9 cellular contexts compared by ENCODE assay signal in genomic region chr5:95957804-95958203, GRCh38. TPM values are rescaled to one million over a fixed set of nuclear protein-coding genes. Genes with fewer than 3 reads are reported as not detected.
DNase-seq lines count a peak whose midpoint lies in the region; ATAC-seq, FAIRE-seq and TF ChIP-seq lines count a peak whose summit lies in the region.
"Had no signal": no experiment of that assay in that cellular context is flagged by ENCODE, and none has a peak within 500 bp of the region (broad histone marks: within the 10 kb centered on the region; RNA-seq: fewer than 3 reads in every experiment).

No MANE protein-coding gene starts in this region.

- peaks cover 64% of the 10 kb centered on the region for H3K36me3 Mint-ChIP-seq in stimulated activated naive CD8-positive, alpha-beta T cell treated with anti-CD3 and anti-CD28 coated beads, Interleukin-15, Interleukin-2, amounts not matched to agents 100 ng/mL and 50 ng/mL, for 24 hours (ENCODE audit: low read depth)
- peaks cover 9% of the 10 kb centered on the region for H3K36me3 Mint-ChIP-seq in astrocyte (ENCODE audit: low read depth, unreplicated experiment)

- H4K20me1 ChIP-seq in astrocyte (ENCODE audit: insufficient read depth, low read length): peaks cover 74% of the 10 kb centered on the region

- H3K27ac ChIP-seq in astrocyte (ENCODE audit: low read depth, low read length) (no peak overlapping the region), lower lobe of right lung (no peak overlapping the region), vagina (peak overlapping the region; percentile 99)

- DNase-seq in stimulated activated naive CD8-positive, alpha-beta T cell treated with anti-CD3 and anti-CD28 coated beads, Interleukin-15, amount 100 ng/mL, for 72 hours: no peak
- DNase-seq in astrocyte (ENCODE audit: low read depth) (no peak), lower lobe of right lung (no peak), vagina (ENCODE audit: extremely low spot score in 2 of 2) (no peak)
- DNase-seq: NCI-H187 treated with DMSO at 0.1 percent for 48 hours had no signal

- no peak for FAIRE-seq in astrocyte (lab: Jason Lieb, UNC)

- peak overlapping the region; percentile 98 for H3K4me2 ChIP-seq in astrocyte (ENCODE audit: low read length)

- H3K4me1 Mint-ChIP-seq in stimulated activated naive CD8-positive, alpha-beta T cell treated with anti-CD3 and anti-CD28 coated beads, Interleukin-15, Interleukin-2, amounts not matched to agents 100 ng/mL and 50 ng/mL, for 24 hours (ENCODE audit: low read depth): peaks cover 75% of the 10 kb centered on the region
- peaks cover 51% of the 10 kb centered on the region for H3K4me1 Mint-ChIP-seq in stimulated activated naive CD8-positive, alpha-beta T cell treated with anti-CD3 and anti-CD28 coated beads, Interleukin-15, amount 100 ng/mL, for 72 hours
- H3K4me1 Mint-ChIP-seq in astrocyte (ENCODE audit: low read depth, unreplicated experiment): peaks cover 47% of the 10 kb centered on the region

- peak overlapping the region; percentile 91 for H3K4me3 Mint-ChIP-seq in stimulated activated naive CD8-positive, alpha-beta T cell treated with anti-CD3 and anti-CD28 coated beads, Interleukin-15, Interleukin-2, amounts not matched to agents 100 ng/mL and 50 ng/mL, for 24 hours
- H3K4me3 Mint-ChIP-seq in stimulated activated naive CD8-positive, alpha-beta T cell treated with anti-CD3 and anti-CD28 coated beads, Interleukin-15, amount 100 ng/mL, for 72 hours: peak overlapping the region in 1 of 2 donors; percentile 34
- H3K4me3 Mint-ChIP-seq in astrocyte (ENCODE audit: unreplicated experiment): peak overlapping the region; percentile 96

- TF ChIP-seq CTCF in astrocyte (IDR thresholded peaks at IDR 0.05; ENCODE audit: insufficient read depth, low read depth, low read length) (no peak), lower lobe of right lung (IDR thresholded peaks at IDR 0.05) (no peak), vagina (IDR thresholded peaks at IDR 0.05) (no peak)

- H3K4me1 ChIP-seq in astrocyte (ENCODE audit: insufficient read depth, low read length) (peaks cover 22% of the 10 kb centered on the region), lower lobe of right lung (peaks cover 60% of the 10 kb centered on the region), vagina (peaks cover 63% of the 10 kb centered on the region)

- no peak overlapping the region for H2AFZ ChIP-seq in astrocyte (ENCODE audit: low read depth, low read length)

- H3K9me3 ChIP-seq in astrocyte (ENCODE audit: insufficient read depth, low read depth, low read length) (no peaks in the 10 kb centered on the region), lower lobe of right lung (no peaks in the 10 kb centered on the region), vagina (no peaks in the 10 kb centered on the region)

- H3K27me3 Mint-ChIP-seq in stimulated activated naive CD8-positive, alpha-beta T cell treated with anti-CD3 and anti-CD28 coated beads, Interleukin-15, Interleukin-2, amounts not matched to agents 100 ng/mL and 50 ng/mL, for 24 hours: no peaks in the 10 kb centered on the region
- H3K27me3 Mint-ChIP-seq in stimulated activated naive CD8-positive, alpha-beta T cell treated with anti-CD3 and anti-CD28 coated beads, Interleukin-15, amount 100 ng/mL, for 72 hours: no peaks in the 10 kb centered on the region
- no peaks in the 10 kb centered on the region for H3K27me3 Mint-ChIP-seq in astrocyte (ENCODE audit: low read depth, unreplicated experiment)

- no peak overlapping the region for H3K9ac ChIP-seq in astrocyte (ENCODE audit: low read length)

- H3K4me3 ChIP-seq in astrocyte (ENCODE audit: insufficient read depth, low read depth, low read length) (peak overlapping the region; percentile 35), lower lobe of right lung (peak overlapping the region; percentile 82), vagina (peak overlapping the region in 1 of 2 donors; percentile 4)

- intact Hi-C loops in lower lobe of right lung (cut with DNase I) (no loop called here), vagina (cut with DNase I) (no loop called here)

- no peak for TF ChIP-seq POLR2A in vagina (IDR thresholded peaks at IDR 0.05)

- peaks cover under 1% of the 10 kb centered on the region for H3K9me3 Mint-ChIP-seq in stimulated activated naive CD8-positive, alpha-beta T cell treated with anti-CD3 and anti-CD28 coated beads, Interleukin-15, Interleukin-2, amounts not matched to agents 100 ng/mL and 50 ng/mL, for 24 hours
- H3K9me3 Mint-ChIP-seq in stimulated activated naive CD8-positive, alpha-beta T cell treated with anti-CD3 and anti-CD28 coated beads, Interleukin-15, amount 100 ng/mL, for 72 hours: no peaks in the 10 kb centered on the region
- no peaks in the 10 kb centered on the region for H3K9me3 Mint-ChIP-seq in astrocyte (ENCODE audit: unreplicated experiment)

- H3K36me3 ChIP-seq in astrocyte (ENCODE audit: insufficient read depth, low read length) (no peaks in the 10 kb centered on the region), lower lobe of right lung (no peaks in the 10 kb centered on the region), vagina (no peaks in the 10 kb centered on the region)

- ATAC-seq in stimulated activated naive CD8-positive, alpha-beta T cell treated with anti-CD3 and anti-CD28 coated beads, Interleukin-15, amount 100 ng/mL, for 72 hours: no peak
- ATAC-seq in lower lobe of right lung: no peak
- ATAC-seq in GM18511 (IDR thresholded peaks at IDR 0.05; ENCODE audit: unreplicated experiment): no peak
- no peak for ATAC-seq in HG03039 (IDR thresholded peaks at IDR 0.05; ENCODE audit: unreplicated experiment)
- ATAC-seq in GM21423 (IDR thresholded peaks at IDR 0.05; ENCODE audit: unreplicated experiment): no peak

- no peak overlapping the region for H3K27ac Mint-ChIP-seq in stimulated activated naive CD8-positive, alpha-beta T cell treated with anti-CD3 and anti-CD28 coated beads, Interleukin-15, Interleukin-2, amounts not matched to agents 100 ng/mL and 50 ng/mL, for 24 hours
- no peak overlapping the region for H3K27ac Mint-ChIP-seq in stimulated activated naive CD8-positive, alpha-beta T cell treated with anti-CD3 and anti-CD28 coated beads, Interleukin-15, amount 100 ng/mL, for 72 hours
- H3K27ac Mint-ChIP-seq in astrocyte (ENCODE audit: unreplicated experiment): peak overlapping the region; percentile 12

- H3K27me3 ChIP-seq in astrocyte (ENCODE audit: insufficient read depth, low read length) (no peaks in the 10 kb centered on the region), lower lobe of right lung (ENCODE audit: low read depth) (no peaks in the 10 kb centered on the region), vagina (no peaks in the 10 kb centered on the region)

- peaks cover 85% of the 10 kb centered on the region for H3K79me2 ChIP-seq in astrocyte (ENCODE audit: insufficient read depth, low read length)

RNA-seq across cellular contexts. Expression of gene ELL2, which starts 3.8 kb away (rescaled TPM):
- total RNA-seq in astrocyte: 107 and 118 TPM in 2 replicates
- 57.5 TPM for total RNA-seq in lower lobe of right lung
- 113 TPM for total RNA-seq in vagina
